ENCODE assay signal across 19 cellular contexts in the genomic region with DNA sequence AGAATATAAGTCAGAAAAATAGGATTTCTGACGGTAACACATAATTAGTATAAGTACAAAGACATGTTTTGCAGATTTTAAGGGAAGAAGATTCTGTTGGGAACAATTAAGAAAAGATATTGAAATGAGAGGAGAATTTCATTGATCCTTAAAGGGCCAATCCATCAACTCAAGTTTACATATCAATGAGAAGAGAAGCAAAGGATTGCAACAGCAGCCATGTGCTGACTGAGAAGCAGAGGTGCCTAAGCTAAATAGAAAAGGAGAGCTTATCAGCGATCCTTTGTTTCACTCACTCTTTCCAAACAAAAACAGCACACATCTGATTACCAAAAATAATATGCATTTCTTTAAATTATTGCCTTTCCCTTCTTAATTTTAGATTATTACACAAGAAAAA.
DNase-seq lines count a peak whose midpoint lies in the region; ATAC-seq and TF ChIP-seq lines count a peak whose summit lies in the region.
"Had no signal": no experiment of that assay in that cellular context is flagged by ENCODE, and none has a peak within 500 bp of the region (broad histone marks: within the 10 kb centered on the region; RNA-seq: fewer than 3 reads in every experiment).

No MANE protein-coding gene starts in this region.

- H3K4me3 Mint-ChIP-seq in H9 (peak overlapping the region in 1 of 2 experiments; percentile 34; a peak in 2 of 5 replicates), WTC11 (peak overlapping the region; percentile 29)
- H3K4me3 Mint-ChIP-seq: CD4-positive, alpha-beta memory T cell; HFFc6; IgD-negative memory B cell had no signal

- H3K27me3 ChIP-seq in H9 (ENCODE audit: insufficient read depth, low read length), result no peaks in the 10 kb centered on the region
- H3K27me3 ChIP-seq in iPS-20b (ENCODE audit: insufficient read depth, low read length), result peaks cover 8% of the 10 kb centered on the region; the same call in 1 of the 2 replicates
- H3K27me3 ChIP-seq: BE2C had no signal

- CTCF ChIA-PET in WTC11 (lab: Charles Lee), result interaction anchor here (0.9 to 2.0 kb wide), 3 partner anchors 59 to 799 kb away, joined by 4 read pairs; no protein-coding TSS in a partner anchor

- intact Hi-C loops in sciatic nerve (cut with DNase I), result no loop called here

- no peak overlapping the region for H2BK5ac ChIP-seq in H9 (ENCODE audit: insufficient read length, low read length)

- H3K9ac ChIP-seq in H9 (ENCODE audit: extremely low read depth, insufficient read length, low read length), result no peak overlapping the region
- H3K9ac ChIP-seq in iPS-20b (ENCODE audit: low read depth, low read length), result peak overlapping the region; percentile 37; the same call in 1 of the 2 replicates
- H3K9ac ChIP-seq: GM23248 had no signal

- no peaks in the 10 kb centered on the region for H3K36me3 Mint-ChIP-seq in H9 (ENCODE audit: insufficient read depth in 1 of 3, low read depth in 3 of 3)
- H3K36me3 Mint-ChIP-seq in WTC11, result no peaks in the 10 kb centered on the region

- H3K4me2 ChIP-seq in H9 (ENCODE audit: insufficient read depth, insufficient read length, low read length), result no peak overlapping the region

- H2BK12ac ChIP-seq in H9 (ENCODE audit: insufficient read length, low read depth, low read length), result no peak overlapping the region

- no CpG with 5 or more reads among the region's 2 CpGs for WGBS in H9 (ENCODE audit: extremely low coverage, insufficient read length, low lambda C conversion rate)

- H3K4me1 Mint-ChIP-seq in H9, result peaks cover 39 to 41% of the 10 kb centered on the region in 2 experiments
- peaks cover 45% of the 10 kb centered on the region for H3K4me1 Mint-ChIP-seq in WTC11
- H3K4me1 Mint-ChIP-seq: IgD-negative memory B cell had no signal

- H3K79me2 ChIP-seq in H9 (ENCODE audit: insufficient read depth, low read length), result no peaks in the 10 kb centered on the region

- H3T11ph ChIP-seq in H9 (ENCODE audit: low read length), result no peak overlapping the region

- ATAC-seq in WTC11, result peak; percentile 74
- no peak for ATAC-seq in sciatic nerve
- ATAC-seq in GM18867 (IDR thresholded peaks at IDR 0.05; ENCODE audit: unreplicated experiment), result no peak
- ATAC-seq in GM21576 (IDR thresholded peaks at IDR 0.05; ENCODE audit: unreplicated experiment), result no peak

- POLR2A ChIA-PET in WTC11 (lab: Charles Lee), result interaction anchor here (0.6 kb wide), 1 partner anchor 689 kb away, joined by 3 read pairs; no protein-coding TSS in a partner anchor

- no peak overlapping the region for H2BK20ac ChIP-seq in H9 (ENCODE audit: low read depth, low read length, poor library complexity, severe bottlenecking)

- no peak overlapping the region for H3K27ac ChIP-seq in H9 (ENCODE audit: insufficient read length, low read depth, low read length)
- H3K27ac ChIP-seq in iPS-20b (ENCODE audit: low read length), result no peak overlapping the region
- H3K27ac ChIP-seq: C4-2B, GM23248 had no signal

- no peaks in the 10 kb centered on the region for H3K36me3 ChIP-seq in iPS-20b (ENCODE audit: insufficient read depth, low read depth, low read length)
- H3K36me3 ChIP-seq: BE2C had no signal

- H3K23ac ChIP-seq in H9 (ENCODE audit: insufficient read length, low read depth, low read length), result no peak overlapping the region

- H3K27me3 Mint-ChIP-seq in H9 (ENCODE audit: low read depth) (peaks cover 4% of the 10 kb centered on the region; the same call in 1 of the 2 replicates), WTC11 (ENCODE audit: low read depth) (peaks cover 13% of the 10 kb centered on the region)
- H3K27me3 Mint-ChIP-seq: CD4-positive, alpha-beta memory T cell; IgD-negative memory B cell had no signal

- H3K14ac ChIP-seq in H9 (ENCODE audit: insufficient read depth, low read length), result no peak overlapping the region

- H3K18ac ChIP-seq in H9 (ENCODE audit: insufficient read length, low read depth, low read length), result no peak overlapping the region

- H4K5ac ChIP-seq in H9 (ENCODE audit: insufficient read length, low read depth, low read length), result no peak overlapping the region

- no peaks in the 10 kb centered on the region for H3K9me3 Mint-ChIP-seq in H9
- no peaks in the 10 kb centered on the region for H3K9me3 Mint-ChIP-seq in WTC11
- H3K9me3 Mint-ChIP-seq: CD4-positive, alpha-beta memory T cell; HFFc6 had no signal

- H3K56ac ChIP-seq in H9 (ENCODE audit: insufficient read length, low read depth, low read length), result no peak overlapping the region

- H3K4me1 ChIP-seq in H9 (ENCODE audit: insufficient read depth, low read length) (peaks cover 6% of the 10 kb centered on the region; the same call in 1 of the 2 replicates), iPS-20b (ENCODE audit: insufficient read depth, low read length) (peaks cover 23% of the 10 kb centered on the region)
- H3K4me1 ChIP-seq: BE2C had no signal

- no peaks in the 10 kb centered on the region for H3K23me2 ChIP-seq in H9 (ENCODE audit: insufficient read length, low read depth, low read length, poor library complexity, severe bottlenecking)

- DNase-seq in H9 (no peak), WTC11 (ENCODE audit: low spot score) (no peak), sciatic nerve (ENCODE audit: low spot score) (no peak), DMS114 treated with DMSO at 0.1 percent for 48 hours (lab: John Stamatoyannopoulos, UW; ENCODE audit: unreplicated experiment) (no peak)
- DNase-seq: BE2C; CD4-positive, alpha-beta memory T cell; DMS153; DMS79 treated with DMSO at 0.1 percent for 48 hours; EL; GDM1; GM23248; HCEC 1CT; HFFc6; KG1 had no signal

- H3K4me3 ChIP-seq in iPS-20b (ENCODE audit: low read length), result peak overlapping the region; percentile 23
- H3K4me3 ChIP-seq: GM23248 had no signal

- H4K91ac ChIP-seq in H9 (ENCODE audit: insufficient read length, low read depth, low read length), result no peak overlapping the region

- no peak overlapping the region for H2BK120ac ChIP-seq in H9 (ENCODE audit: low read depth, low read length, poor library complexity, severe bottlenecking)

- H2AFZ ChIP-seq in H9 (ENCODE audit: low read length), result no peak overlapping the region
- H2AFZ ChIP-seq: GM23248 had no signal

- H4K20me1 ChIP-seq in H9 (ENCODE audit: control insufficient read depth, insufficient read depth, insufficient read length), result no peaks in the 10 kb centered on the region

- no peaks in the 10 kb centered on the region for H3K79me1 ChIP-seq in H9 (ENCODE audit: insufficient read depth, low read depth, low read length, poor library complexity, severe bottlenecking)

- H4K8ac ChIP-seq in H9 (replicated peaks; ENCODE audit: insufficient read length, low read depth, low read length), result no peak overlapping the region

- H3K27ac Mint-ChIP-seq in H9, result peak overlapping the region in 2 of 3 experiments; percentile 85 to 88; a peak in 2 of 7 replicates
- H3K27ac Mint-ChIP-seq in WTC11, result no peak overlapping the region
- H3K27ac Mint-ChIP-seq: HFFc6, IgD-negative memory B cell had no signal

- H3K9me3 ChIP-seq in H9 (ENCODE audit: control insufficient read depth, low read depth, low read length) (no peaks in the 10 kb centered on the region), iPS-20b (ENCODE audit: insufficient read depth, low read depth, low read length) (no peaks in the 10 kb centered on the region)
- H3K9me3 ChIP-seq: BE2C had no signal

- H2AK5ac ChIP-seq in H9 (ENCODE audit: insufficient read length, low read length), result no peak overlapping the region

- TF ChIP-seq CTCF in H9 (conservative IDR thresholded peaks at IDR 0.05) (no peak), WTC11 (IDR thresholded peaks at IDR 0.05) (no peak)

- no peak overlapping the region for H2BK15ac ChIP-seq in H9 (ENCODE audit: low read depth, low read length)

- H3K4ac ChIP-seq in H9 (ENCODE audit: low read depth, low read length), result no peak overlapping the region

TF ChIP-seq in WTC11, 78 proteins besides CTCF, POLR2A, EP300 and RAD21:
- TF ChIP-seq MYBL2 (CRISPR knock-in tag; IDR thresholded peaks at IDR 0.05) (no peak), ETV6 (CRISPR knock-in tag; IDR thresholded peaks at IDR 0.05) (no peak)
- TF ChIP-seq, protein P1, sequence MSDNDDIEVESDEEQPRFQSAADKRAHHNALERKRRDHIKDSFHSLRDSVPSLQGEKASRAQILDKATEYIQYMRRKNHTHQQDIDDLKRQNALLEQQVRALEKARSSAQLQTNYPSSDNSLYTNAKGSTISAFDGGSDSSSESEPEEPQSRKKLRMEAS (CRISPR knock-in tag; IDR thresholded peaks at IDR 0.05), result peak; percentile 38; the same call in 1 of the 2 replicates
